1 cellular context compared by ENCODE assay signal in the genomic region with DNA sequence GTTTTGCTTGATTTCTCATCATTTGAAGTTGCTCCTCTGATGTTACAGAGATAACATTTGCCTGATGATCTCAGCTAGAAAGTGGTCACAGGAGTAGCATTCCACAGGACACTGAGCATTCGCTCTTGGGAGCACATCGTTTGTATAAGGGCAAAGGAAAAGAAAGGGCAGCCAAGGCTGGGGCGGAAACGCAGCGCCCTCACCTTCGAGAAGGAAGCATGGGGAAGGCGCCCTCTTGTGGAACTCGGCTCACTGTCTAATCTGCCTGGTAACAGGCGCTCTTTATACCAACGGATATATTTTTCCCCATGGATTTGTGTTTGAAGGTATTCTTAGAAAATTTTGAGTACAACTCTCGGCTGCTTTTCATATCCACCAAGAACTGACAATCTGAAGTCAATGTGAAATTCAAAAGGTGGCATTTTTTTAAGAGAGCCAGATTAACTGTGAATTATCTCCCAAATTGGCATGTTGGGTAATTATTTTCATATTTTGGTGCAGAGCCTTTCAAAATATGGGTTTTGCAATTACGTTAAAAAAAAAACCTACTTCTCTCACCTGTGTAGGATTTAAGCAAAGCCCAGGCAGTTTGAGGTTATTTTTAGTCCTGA.
TF ChIP-seq lines count a peak whose summit lies in the region.

No MANE protein-coding gene starts in this region.

TF ChIP-seq in GM12878, 131 proteins besides CTCF, POLR2A, EP300 and RAD21 (continued from another document and continues in another):
- TF ChIP-seq NFIC (IDR thresholded peaks at IDR 0.05; ENCODE audit: low read depth, low read length) (no peak), CBX5 (IDR thresholded peaks at IDR 0.05; ENCODE audit: low read depth) (no peak), GATAD2B (conservative IDR thresholded peaks at IDR 0.05; ENCODE audit: low read depth) (no peak), CREB1 (IDR thresholded peaks at IDR 0.05; ENCODE audit: low read depth) (no peak), SRF (IDR thresholded peaks at IDR 0.05; ENCODE audit: low read depth in 2 of 2, low read length in 2 of 2) (no peak), BRCA1 (IDR thresholded peaks at IDR 0.05; ENCODE audit: low read depth, low read length) (no peak), ATF7 (IDR thresholded peaks at IDR 0.05; ENCODE audit: low read depth) (no peak), CHD4 (IDR thresholded peaks at IDR 0.05) (no peak), KAT2A (conservative IDR thresholded peaks at IDR 0.05; ENCODE audit: control insufficient read depth, low read depth, low read length) (no peak), SMARCA5 (IDR thresholded peaks at IDR 0.05) (no peak), HDAC2 (IDR thresholded peaks at IDR 0.05) (no peak), TCF12 (IDR thresholded peaks at IDR 0.05; ENCODE audit: low read depth, low read length) (no peak), STAT3 (IDR thresholded peaks at IDR 0.05; ENCODE audit: low read depth, low read length) (no peak), ZNF217 (IDR thresholded peaks at IDR 0.05) (no peak), HDGF (IDR thresholded peaks at IDR 0.05) (no peak), SIN3A (IDR thresholded peaks at IDR 0.05; ENCODE audit: low read depth, low read length) (no peak), NR2C2 (IDR thresholded peaks at IDR 0.05; ENCODE audit: borderline replicate concordance, control insufficient read depth, insufficient read length, low read depth) (no peak), RFX5 (IDR thresholded peaks at IDR 0.05; ENCODE audit: low read depth, low read length) (peak; percentile 97), TARDBP (IDR thresholded peaks at IDR 0.05; ENCODE audit: borderline replicate concordance) (no peak), CEBPB (IDR thresholded peaks at IDR 0.05; ENCODE audit: borderline replicate concordance in 1 of 2, low read depth in 2 of 2, low read length in 2 of 2) (peak in 1 of 2 experiments; percentile 16; a peak in 1 of 4 replicates), ETV6 (conservative IDR thresholded peaks at IDR 0.05 in 1 of 2, IDR thresholded peaks at IDR 0.05 in 1 of 2; ENCODE audit: borderline replicate concordance in 1 of 2, low read depth in 1 of 2) (no peak), NR2F1 (conservative IDR thresholded peaks at IDR 0.05) (no peak), EGR1 (IDR thresholded peaks at IDR 0.05; ENCODE audit: borderline replicate concordance in 1 of 2, low read depth in 2 of 2, low read length in 2 of 2) (no peak), YBX1 (IDR thresholded peaks at IDR 0.05) (no peak), DPF2 (IDR thresholded peaks at IDR 0.05) (no peak), PML (IDR thresholded peaks at IDR 0.05; ENCODE audit: low read length) (no peak), EED (IDR thresholded peaks at IDR 0.05; ENCODE audit: low read depth) (no peak), FOXK2 (IDR thresholded peaks at IDR 0.05) (no peak), SP1 (IDR thresholded peaks at IDR 0.05; ENCODE audit: low read depth, low read length) (no peak), NFXL1 (IDR thresholded peaks at IDR 0.05; ENCODE audit: borderline replicate concordance) (no peak), PAX8 (IDR thresholded peaks at IDR 0.05) (no peak), JUND (IDR thresholded peaks at IDR 0.05; ENCODE audit: low read depth, low read length) (no peak), ZNF207 (IDR thresholded peaks at IDR 0.05; ENCODE audit: borderline replicate concordance) (no peak)
- TF ChIP-seq, protein P1, sequence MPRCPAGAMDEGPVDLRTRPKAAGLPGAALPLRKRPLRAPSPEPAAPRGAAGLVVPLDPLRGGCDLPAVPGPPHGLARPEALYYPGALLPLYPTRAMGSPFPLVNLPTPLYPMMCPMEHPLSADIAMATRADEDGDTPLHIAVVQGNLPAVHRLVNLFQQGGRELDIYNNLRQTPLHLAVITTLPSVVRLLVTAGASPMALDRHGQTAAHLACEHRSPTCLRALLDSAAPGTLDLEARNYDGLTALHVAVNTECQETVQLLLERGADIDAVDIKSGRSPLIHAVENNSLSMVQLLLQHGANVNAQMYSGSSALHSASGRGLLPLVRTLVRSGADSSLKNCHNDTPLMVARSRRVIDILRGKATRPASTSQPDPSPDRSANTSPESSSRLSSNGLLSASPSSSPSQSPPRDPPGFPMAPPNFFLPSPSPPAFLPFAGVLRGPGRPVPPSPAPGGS (IDR thresholded peaks at IDR 0.05; ENCODE audit: borderline replicate concordance, insufficient read depth, low read depth, low read length, poor library complexity, severe bottlenecking) = no peak
- TF ChIP-seq, protein P2, sequence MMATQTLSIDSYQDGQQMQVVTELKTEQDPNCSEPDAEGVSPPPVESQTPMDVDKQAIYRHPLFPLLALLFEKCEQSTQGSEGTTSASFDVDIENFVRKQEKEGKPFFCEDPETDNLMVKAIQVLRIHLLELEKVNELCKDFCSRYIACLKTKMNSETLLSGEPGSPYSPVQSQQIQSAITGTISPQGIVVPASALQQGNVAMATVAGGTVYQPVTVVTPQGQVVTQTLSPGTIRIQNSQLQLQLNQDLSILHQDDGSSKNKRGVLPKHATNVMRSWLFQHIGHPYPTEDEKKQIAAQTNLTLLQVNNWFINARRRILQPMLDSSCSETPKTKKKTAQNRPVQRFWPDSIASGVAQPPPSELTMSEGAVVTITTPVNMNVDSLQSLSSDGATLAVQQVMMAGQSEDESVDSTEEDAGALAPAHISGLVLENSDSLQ (IDR thresholded peaks at IDR 0.05) = no peak
- TF ChIP-seq, protein P3, sequence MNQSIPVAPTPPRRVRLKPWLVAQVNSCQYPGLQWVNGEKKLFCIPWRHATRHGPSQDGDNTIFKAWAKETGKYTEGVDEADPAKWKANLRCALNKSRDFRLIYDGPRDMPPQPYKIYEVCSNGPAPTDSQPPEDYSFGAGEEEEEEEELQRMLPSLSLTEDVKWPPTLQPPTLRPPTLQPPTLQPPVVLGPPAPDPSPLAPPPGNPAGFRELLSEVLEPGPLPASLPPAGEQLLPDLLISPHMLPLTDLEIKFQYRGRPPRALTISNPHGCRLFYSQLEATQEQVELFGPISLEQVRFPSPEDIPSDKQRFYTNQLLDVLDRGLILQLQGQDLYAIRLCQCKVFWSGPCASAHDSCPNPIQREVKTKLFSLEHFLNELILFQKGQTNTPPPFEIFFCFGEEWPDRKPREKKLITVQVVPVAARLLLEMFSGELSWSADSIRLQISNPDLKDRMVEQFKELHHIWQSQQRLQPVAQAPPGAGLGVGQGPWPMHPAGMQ (IDR thresholded peaks at IDR 0.05; ENCODE audit: borderline replicate concordance) = no peak
- TF ChIP-seq, protein P4, sequence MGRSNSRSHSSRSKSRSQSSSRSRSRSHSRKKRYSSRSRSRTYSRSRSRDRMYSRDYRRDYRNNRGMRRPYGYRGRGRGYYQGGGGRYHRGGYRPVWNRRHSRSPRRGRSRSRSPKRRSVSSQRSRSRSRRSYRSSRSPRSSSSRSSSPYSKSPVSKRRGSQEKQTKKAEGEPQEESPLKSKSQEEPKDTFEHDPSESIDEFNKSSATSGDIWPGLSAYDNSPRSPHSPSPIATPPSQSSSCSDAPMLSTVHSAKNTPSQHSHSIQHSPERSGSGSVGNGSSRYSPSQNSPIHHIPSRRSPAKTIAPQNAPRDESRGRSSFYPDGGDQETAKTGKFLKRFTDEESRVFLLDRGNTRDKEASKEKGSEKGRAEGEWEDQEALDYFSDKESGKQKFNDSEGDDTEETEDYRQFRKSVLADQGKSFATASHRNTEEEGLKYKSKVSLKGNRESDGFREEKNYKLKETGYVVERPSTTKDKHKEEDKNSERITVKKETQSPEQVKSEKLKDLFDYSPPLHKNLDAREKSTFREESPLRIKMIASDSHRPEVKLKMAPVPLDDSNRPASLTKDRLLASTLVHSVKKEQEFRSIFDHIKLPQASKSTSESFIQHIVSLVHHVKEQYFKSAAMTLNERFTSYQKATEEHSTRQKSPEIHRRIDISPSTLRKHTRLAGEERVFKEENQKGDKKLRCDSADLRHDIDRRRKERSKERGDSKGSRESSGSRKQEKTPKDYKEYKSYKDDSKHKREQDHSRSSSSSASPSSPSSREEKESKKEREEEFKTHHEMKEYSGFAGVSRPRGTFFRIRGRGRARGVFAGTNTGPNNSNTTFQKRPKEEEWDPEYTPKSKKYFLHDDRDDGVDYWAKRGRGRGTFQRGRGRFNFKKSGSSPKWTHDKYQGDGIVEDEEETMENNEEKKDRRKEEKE (IDR thresholded peaks at IDR 0.05) = peak; percentile 37; the same call in 1 of the 2 replicates
- TF ChIP-seq, protein P5, sequence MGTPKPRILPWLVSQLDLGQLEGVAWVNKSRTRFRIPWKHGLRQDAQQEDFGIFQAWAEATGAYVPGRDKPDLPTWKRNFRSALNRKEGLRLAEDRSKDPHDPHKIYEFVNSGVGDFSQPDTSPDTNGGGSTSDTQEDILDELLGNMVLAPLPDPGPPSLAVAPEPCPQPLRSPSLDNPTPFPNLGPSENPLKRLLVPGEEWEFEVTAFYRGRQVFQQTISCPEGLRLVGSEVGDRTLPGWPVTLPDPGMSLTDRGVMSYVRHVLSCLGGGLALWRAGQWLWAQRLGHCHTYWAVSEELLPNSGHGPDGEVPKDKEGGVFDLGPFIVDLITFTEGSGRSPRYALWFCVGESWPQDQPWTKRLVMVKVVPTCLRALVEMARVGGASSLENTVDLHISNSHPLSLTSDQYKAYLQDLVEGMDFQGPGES (IDR thresholded peaks at IDR 0.05) = no peak
- TF ChIP-seq, protein P6, sequence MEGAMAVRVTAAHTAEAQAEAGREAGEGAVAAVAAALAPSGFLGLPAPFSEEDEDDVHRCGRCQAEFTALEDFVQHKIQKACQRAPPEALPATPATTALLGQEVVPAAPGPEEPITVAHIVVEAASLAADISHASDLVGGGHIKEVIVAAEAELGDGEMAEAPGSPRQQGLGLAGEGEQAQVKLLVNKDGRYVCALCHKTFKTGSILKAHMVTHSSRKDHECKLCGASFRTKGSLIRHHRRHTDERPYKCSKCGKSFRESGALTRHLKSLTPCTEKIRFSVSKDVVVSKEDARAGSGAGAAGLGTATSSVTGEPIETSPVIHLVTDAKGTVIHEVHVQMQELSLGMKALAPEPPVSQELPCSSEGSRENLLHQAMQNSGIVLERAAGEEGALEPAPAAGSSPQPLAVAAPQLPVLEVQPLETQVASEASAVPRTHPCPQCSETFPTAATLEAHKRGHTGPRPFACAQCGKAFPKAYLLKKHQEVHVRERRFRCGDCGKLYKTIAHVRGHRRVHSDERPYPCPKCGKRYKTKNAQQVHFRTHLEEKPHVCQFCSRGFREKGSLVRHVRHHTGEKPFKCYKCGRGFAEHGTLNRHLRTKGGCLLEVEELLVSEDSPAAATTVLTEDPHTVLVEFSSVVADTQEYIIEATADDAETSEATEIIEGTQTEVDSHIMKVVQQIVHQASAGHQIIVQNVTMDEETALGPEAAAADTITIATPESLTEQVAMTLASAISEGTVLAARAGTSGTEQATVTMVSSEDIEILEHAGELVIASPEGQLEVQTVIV (IDR thresholded peaks at IDR 0.05; ENCODE audit: borderline replicate concordance, partially characterized antibody) = no peak
- TF ChIP-seq, protein P7, sequence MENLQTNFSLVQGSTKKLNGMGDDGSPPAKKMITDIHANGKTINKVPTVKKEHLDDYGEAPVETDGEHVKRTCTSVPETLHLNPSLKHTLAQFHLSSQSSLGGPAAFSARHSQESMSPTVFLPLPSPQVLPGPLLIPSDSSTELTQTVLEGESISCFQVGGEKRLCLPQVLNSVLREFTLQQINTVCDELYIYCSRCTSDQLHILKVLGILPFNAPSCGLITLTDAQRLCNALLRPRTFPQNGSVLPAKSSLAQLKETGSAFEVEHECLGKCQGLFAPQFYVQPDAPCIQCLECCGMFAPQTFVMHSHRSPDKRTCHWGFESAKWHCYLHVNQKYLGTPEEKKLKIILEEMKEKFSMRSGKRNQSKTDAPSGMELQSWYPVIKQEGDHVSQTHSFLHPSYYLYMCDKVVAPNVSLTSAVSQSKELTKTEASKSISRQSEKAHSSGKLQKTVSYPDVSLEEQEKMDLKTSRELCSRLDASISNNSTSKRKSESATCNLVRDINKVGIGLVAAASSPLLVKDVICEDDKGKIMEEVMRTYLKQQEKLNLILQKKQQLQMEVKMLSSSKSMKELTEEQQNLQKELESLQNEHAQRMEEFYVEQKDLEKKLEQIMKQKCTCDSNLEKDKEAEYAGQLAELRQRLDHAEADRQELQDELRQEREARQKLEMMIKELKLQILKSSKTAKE (IDR thresholded peaks at IDR 0.05; ENCODE audit: low read depth, poor library complexity, severe bottlenecking) = no peak
- TF ChIP-seq, protein P8, sequence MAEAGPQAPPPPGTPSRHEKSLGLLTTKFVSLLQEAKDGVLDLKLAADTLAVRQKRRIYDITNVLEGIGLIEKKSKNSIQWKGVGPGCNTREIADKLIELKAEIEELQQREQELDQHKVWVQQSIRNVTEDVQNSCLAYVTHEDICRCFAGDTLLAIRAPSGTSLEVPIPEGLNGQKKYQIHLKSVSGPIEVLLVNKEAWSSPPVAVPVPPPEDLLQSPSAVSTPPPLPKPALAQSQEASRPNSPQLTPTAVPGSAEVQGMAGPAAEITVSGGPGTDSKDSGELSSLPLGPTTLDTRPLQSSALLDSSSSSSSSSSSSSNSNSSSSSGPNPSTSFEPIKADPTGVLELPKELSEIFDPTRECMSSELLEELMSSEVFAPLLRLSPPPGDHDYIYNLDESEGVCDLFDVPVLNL (IDR thresholded peaks at IDR 0.05; ENCODE audit: low read depth, low read length) = no peak
- TF ChIP-seq, protein P9, sequence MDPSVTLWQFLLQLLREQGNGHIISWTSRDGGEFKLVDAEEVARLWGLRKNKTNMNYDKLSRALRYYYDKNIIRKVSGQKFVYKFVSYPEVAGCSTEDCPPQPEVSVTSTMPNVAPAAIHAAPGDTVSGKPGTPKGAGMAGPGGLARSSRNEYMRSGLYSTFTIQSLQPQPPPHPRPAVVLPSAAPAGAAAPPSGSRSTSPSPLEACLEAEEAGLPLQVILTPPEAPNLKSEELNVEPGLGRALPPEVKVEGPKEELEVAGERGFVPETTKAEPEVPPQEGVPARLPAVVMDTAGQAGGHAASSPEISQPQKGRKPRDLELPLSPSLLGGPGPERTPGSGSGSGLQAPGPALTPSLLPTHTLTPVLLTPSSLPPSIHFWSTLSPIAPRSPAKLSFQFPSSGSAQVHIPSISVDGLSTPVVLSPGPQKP (IDR thresholded peaks at IDR 0.05; ENCODE audit: low read depth, low read length) = 0 out of 2 replicates have a peak, but pooled peaks have one; percentile 26
- TF ChIP-seq, protein P10, sequence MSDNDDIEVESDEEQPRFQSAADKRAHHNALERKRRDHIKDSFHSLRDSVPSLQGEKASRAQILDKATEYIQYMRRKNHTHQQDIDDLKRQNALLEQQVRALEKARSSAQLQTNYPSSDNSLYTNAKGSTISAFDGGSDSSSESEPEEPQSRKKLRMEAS (IDR thresholded peaks at IDR 0.05; ENCODE audit: low read depth, low read length) = no peak
